ENCODE assay signal across 9 cellular contexts in the genomic region with DNA sequence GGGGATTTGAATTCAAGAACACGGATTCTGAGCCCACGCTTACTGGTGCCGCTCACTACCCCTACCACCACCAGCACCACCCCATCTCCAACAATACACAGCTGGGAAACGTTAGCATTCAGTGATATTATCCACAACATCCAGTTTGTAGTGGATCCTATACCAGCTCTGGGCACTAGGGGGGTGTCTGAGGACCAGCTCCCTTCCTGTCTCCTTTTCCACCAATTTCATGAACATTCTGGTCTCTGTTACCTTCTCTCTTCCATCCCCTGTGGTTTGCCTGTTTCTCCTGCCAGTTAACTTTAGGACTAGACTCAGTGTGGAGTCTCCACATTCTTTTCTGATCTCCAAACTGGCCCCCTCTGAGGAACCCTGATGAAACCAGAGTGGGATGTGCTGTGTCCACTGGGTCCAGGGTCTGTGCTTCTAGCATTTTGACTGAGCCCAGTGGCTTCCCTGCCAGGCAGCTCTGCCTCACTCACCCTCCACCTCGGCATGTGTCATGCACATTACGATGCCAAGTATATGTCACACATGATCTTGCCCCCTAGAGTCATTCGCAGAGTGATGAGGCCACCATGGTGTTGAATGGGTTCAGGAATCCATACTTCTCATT.
DNase-seq lines count a peak whose midpoint lies in the region; ATAC-seq, FAIRE-seq and TF ChIP-seq lines count a peak whose summit lies in the region.
"Had no signal": no experiment of that assay in that cellular context is flagged by ENCODE, and none has a peak within 500 bp of the region (broad histone marks: within the 10 kb centered on the region; RNA-seq: fewer than 3 reads in every experiment).

No MANE protein-coding gene starts in this region.

- TF ChIP-seq CTCF in astrocyte of the cerebellum (IDR thresholded peaks at IDR 0.05; ENCODE audit: low read depth, low read length, missing control alignments) (peak; percentile 63), kidney (IDR thresholded peaks at IDR 0.05; ENCODE audit: borderline replicate concordance, extremely low read depth, insufficient read depth) (no peak)

- WGBS in mesendoderm (ENCODE audit: extremely low coverage, insufficient coverage, low lambda C conversion rate) = no CpG with 5 or more reads among the region's 7 CpGs

- no peaks in the 10 kb centered on the region for H3K79me1 ChIP-seq in mesendoderm (ENCODE audit: low read length)

- H3K4me2 ChIP-seq in mesendoderm (ENCODE audit: low read length) = no peak overlapping the region

- intact Hi-C loops in kidney (cut with DNase I) = no loop called here

- ATAC-seq in HG03442 (IDR thresholded peaks at IDR 0.05; ENCODE audit: unreplicated experiment) (peak; percentile 50), GM21390 (IDR thresholded peaks at IDR 0.05; ENCODE audit: unreplicated experiment) (no peak)

- H3K79me2 ChIP-seq in mesendoderm (ENCODE audit: control insufficient read depth, insufficient read depth, low read length) = no peaks in the 10 kb centered on the region

- no peak overlapping the region for H4K5ac ChIP-seq in mesendoderm (ENCODE audit: low read length)

- H3K4me3 ChIP-seq in astrocyte of the cerebellum (ENCODE audit: low read depth, low read length) (no peak overlapping the region), mesendoderm (ENCODE audit: low read length) (no peak overlapping the region), kidney (ENCODE audit: low read length in 2 of 2) (no peak overlapping the region)

- H3K9me3 Mint-ChIP-seq in activated naive CD4-positive, alpha-beta T cell treated with anti-CD3 and anti-CD28 coated beads, Interleukin-2, amount 10 ng/mL, durations not matched to agents 7 days and 5 days = no peaks in the 10 kb centered on the region

- no peaks in the 10 kb centered on the region for H3K4me1 Mint-ChIP-seq in activated naive CD4-positive, alpha-beta T cell treated with anti-CD3 and anti-CD28 coated beads, Interleukin-2, amount 10 ng/mL, durations not matched to agents 7 days and 5 days

- CTCF ChIA-PET in activated naive CD4-positive, alpha-beta T cell treated with anti-CD3 and anti-CD28 coated beads, Interleukin-2, amount 10 ng/mL, durations not matched to agents 7 days and 5 days (lab: Charles Lee) = no interaction called here

- H2BK15ac ChIP-seq in mesendoderm (replicated peaks; ENCODE audit: low read depth) = no peak overlapping the region

- DNase-seq in EH (ENCODE audit: low read depth) (peak; percentile 28), astrocyte of the cerebellum (ENCODE audit: low read depth) (no peak), mesendoderm (peak; percentile 72), kidney (no peak)
- DNase-seq in activated naive CD4-positive, alpha-beta T cell treated with anti-CD3 and anti-CD28 coated beads, Interleukin-2, amount 10 ng/mL, durations not matched to agents 7 days and 5 days = no peak
- no peak for DNase-seq in activated CD4-positive, alpha-beta T cell treated with anti-CD3 and anti-CD28 coated beads for 4 hours
- DNase-seq: activated CD4-positive, CD25-positive, alpha-beta regulatory T cell treated with anti-CD3 and anti-CD28 coated beads, Interleukin-2, amount 50 U/mL, for 72 hours had no signal

- H3K9ac ChIP-seq in mesendoderm (ENCODE audit: low read length) = peak overlapping the region; percentile 33
- H3K9ac ChIP-seq in kidney (ENCODE audit: low read length in 2 of 2) = no peak overlapping the region

- no peak overlapping the region for H3K27ac Mint-ChIP-seq in activated naive CD4-positive, alpha-beta T cell treated with anti-CD3 and anti-CD28 coated beads, Interleukin-2, amount 10 ng/mL, durations not matched to agents 7 days and 5 days

- in situ Hi-C loops in astrocyte of the cerebellum (cut with HindIII; ENCODE audit: low sequenced_read_pairs) = no loop called here

- peak overlapping the region; percentile 85 for H3K56ac ChIP-seq in mesendoderm (ENCODE audit: low read length)

- no peak overlapping the region for H4K8ac ChIP-seq in mesendoderm (ENCODE audit: low read depth, low read length)

- no peaks in the 10 kb centered on the region for H3K27me3 ChIP-seq in mesendoderm (ENCODE audit: insufficient read depth, low read length, poor library complexity)

- H3K23ac ChIP-seq in mesendoderm (ENCODE audit: low read length) = no peak overlapping the region

- FAIRE-seq in kidney (lab: Jason Lieb, UNC) = no peak

- H2BK120ac ChIP-seq in mesendoderm (ENCODE audit: low read depth, low read length) = peak overlapping the region; percentile 89

- peak overlapping the region; percentile 96 for H2BK5ac ChIP-seq in mesendoderm (ENCODE audit: low read length)

- peak overlapping the region; percentile 89 for H3K18ac ChIP-seq in mesendoderm (ENCODE audit: low read length)

- no peak overlapping the region for H3K4me3 Mint-ChIP-seq in activated naive CD4-positive, alpha-beta T cell treated with anti-CD3 and anti-CD28 coated beads, Interleukin-2, amount 10 ng/mL, durations not matched to agents 7 days and 5 days

- H3K36me3 Mint-ChIP-seq in activated naive CD4-positive, alpha-beta T cell treated with anti-CD3 and anti-CD28 coated beads, Interleukin-2, amount 10 ng/mL, durations not matched to agents 7 days and 5 days = no peaks in the 10 kb centered on the region

- H3K27ac ChIP-seq in mesendoderm (ENCODE audit: low read depth, low read length) (peak overlapping the region; percentile 33), kidney (ENCODE audit: low read depth in 2 of 2, low read length in 2 of 2) (no peak overlapping the region)

- H3K36me3 ChIP-seq in mesendoderm (ENCODE audit: control insufficient read depth, insufficient read depth, low read length) (no peaks in the 10 kb centered on the region), kidney (ENCODE audit: control insufficient read depth in 1 of 2, insufficient read depth in 2 of 2, low read length in 2 of 2) (no peaks in the 10 kb centered on the region)

- peak overlapping the region; percentile 94 for H2AK5ac ChIP-seq in mesendoderm (ENCODE audit: low read length)

- H3K4ac ChIP-seq in mesendoderm (ENCODE audit: low read depth, low read length) = peak overlapping the region; percentile 63

- H3K4me1 ChIP-seq in mesendoderm (ENCODE audit: control insufficient read depth, low read depth, low read length) (peaks cover 14% of the 10 kb centered on the region), kidney (ENCODE audit: control insufficient read depth in 1 of 2, insufficient read depth in 1 of 2, low read depth in 1 of 2, low read length in 2 of 2) (no peaks in the 10 kb centered on the region)

- H3K27me3 Mint-ChIP-seq in activated naive CD4-positive, alpha-beta T cell treated with anti-CD3 and anti-CD28 coated beads, Interleukin-2, amount 10 ng/mL, durations not matched to agents 7 days and 5 days = no peaks in the 10 kb centered on the region

- H3K9me3 ChIP-seq in kidney (ENCODE audit: control insufficient read depth in 1 of 2, low read length in 2 of 2) = peaks cover 0 to 2% of the 10 kb centered on the region in 2 donors

Comparison
In these comparisons a context has a peak if more than half of its experiments do, and no peak if none do; other contexts are left out.
1. DNase-seq: peak in EH (single experiment) and mesendoderm (single experiment); none in astrocyte of the cerebellum (single experiment), kidney (single experiment), activated naive CD4-positive, alpha-beta T cell treated with anti-CD3 and anti-CD28 coated beads, Interleukin-2, amount 10 ng/mL, durations not matched to agents 7 days and 5 days (single experiment) and activated CD4-positive, alpha-beta T cell treated with anti-CD3 and anti-CD28 coated beads for 4 hours (0 of 2).